ENCODE assay signal across 28 cellular contexts in genomic region chr17:45675892-45676291, GRCh38.
"Had no signal": no experiment of that assay in that cellular context is flagged by ENCODE, and none has a peak within 500 bp of the region (broad histone marks: within the 10 kb centered on the region; RNA-seq: fewer than 3 reads in every experiment).

No MANE protein-coding gene starts in this region.

- DNase-seq: cortex of kidney; dermis blood vessel endothelial cell; dorsolateral prefrontal cortex; effector CD4-positive, alpha-beta T cell; effector CD8-positive, alpha-beta T cell; effector memory CD4-positive, alpha-beta T cell; effector memory CD8-positive, alpha-beta T cell; endodermal cell; erythroblast; esophagus squamous epithelium; foreskin fibroblast; foreskin keratinocyte; foreskin melanocyte; gastrocnemius medialis; glutamatergic neuron; head of caudate nucleus; heart left ventricle; heart right ventricle had no signal

- H3K36me3 ChIP-seq: esophagus muscularis mucosa, esophagus squamous epithelium, gastrocnemius medialis, gastroesophageal sphincter, heart left ventricle, heart right ventricle had no signal

- H3K27ac ChIP-seq: coronary artery, dorsolateral prefrontal cortex, epithelial cell of prostate, esophagus muscularis mucosa, esophagus squamous epithelium, foreskin keratinocyte, gastrocnemius medialis, gastroesophageal sphincter, heart left ventricle, heart right ventricle, hepatocyte had no signal

- H3K79me2 ChIP-seq: hepatocyte had no signal

- FAIRE-seq: colon, endometrium, endothelial cell of umbilical vein, frontal cortex had no signal

- H3K27me3 ChIP-seq: dorsolateral prefrontal cortex, foreskin keratinocyte, hepatocyte had no signal

- ATAC-seq: effector memory CD8-positive, alpha-beta T cell; esophagus mucosa; foreskin keratinocyte; gastrocnemius medialis; gastroesophageal sphincter; heart left ventricle; heart right ventricle had no signal

- H3K4me1 ChIP-seq: esophagus muscularis mucosa, esophagus squamous epithelium, foreskin keratinocyte, gastrocnemius medialis, gastroesophageal sphincter, heart left ventricle, heart right ventricle had no signal

- H3K9me3 ChIP-seq: gastrocnemius medialis had no signal

- H3K4me3 ChIP-seq: coronary artery, dorsolateral prefrontal cortex, esophagus muscularis mucosa, esophagus squamous epithelium, gastrocnemius medialis, gastroesophageal sphincter, heart left ventricle, heart right ventricle, hepatocyte had no signal

- H3K4me2 ChIP-seq: hepatocyte had no signal

- H2AFZ ChIP-seq: hepatocyte had no signal
